In genomic region chr3:177824190-177824786, GRCh38 we compare ENCODE assay signal across 8 cellular contexts.
DNase-seq lines count a peak whose midpoint lies in the region; ATAC-seq and TF ChIP-seq lines count a peak whose summit lies in the region.

No MANE protein-coding gene starts in this region.

- no peaks in the 10 kb centered on the region for H3K9me3 ChIP-seq in AG04450 (ENCODE audit: control insufficient read depth, insufficient read depth, low read length)
- peaks cover 14% of the 10 kb centered on the region; the same call in 1 of the 2 replicates for H3K9me3 ChIP-seq in PC-9 (ENCODE audit: insufficient read depth, low read depth)
- H3K9me3 ChIP-seq in fibroblast of lung (ENCODE audit: control insufficient read depth, insufficient read depth, low read depth, low read length): no peaks in the 10 kb centered on the region

- H3K79me2 ChIP-seq in PC-9 (ENCODE audit: low read depth): no peaks in the 10 kb centered on the region
- H3K79me2 ChIP-seq in fibroblast of lung (ENCODE audit: control insufficient read depth, insufficient read depth, low read length): no peaks in the 10 kb centered on the region

- H3K4me3 ChIP-seq in AG04450 (ENCODE audit: low read depth, low read length): no peak overlapping the region
- H3K4me3 ChIP-seq in PC-9: no peak overlapping the region
- H3K4me3 ChIP-seq in fibroblast of lung (replicated peaks in 1 of 4; ENCODE audit: control extremely low read depth in 1 of 4, insufficient read depth in 1 of 4, low read depth in 3 of 4, low read length in 4 of 4): no peak overlapping the region

- CTCF ChIA-PET in AG04450 (lab: Charles Lee) (interaction anchor here (0.6 to 0.9 kb wide), 4 partner anchors 11 to 561 kb away, joined by 3 to 5 read pairs (median 3); no protein-coding TSS in a partner anchor), PC-9 (lab: Charles Lee) (no interaction called here)

- DNase-seq in AG04450 (ENCODE audit: low read depth, low spot score): no peak
- DNase-seq in PC-9: peak; percentile 76 to 89
- peak; percentile 69 to 85 for DNase-seq in fibroblast of lung (ENCODE audit: low read depth in 2 of 2)
- DNase-seq in occipital lobe (lab: John Stamatoyannopoulos, UW): peak; percentile 17
- no peak for DNase-seq in iPS-NIHi7 (ENCODE audit: extremely low spot score)
- DNase-seq in NCI-H524 (lab: John Stamatoyannopoulos, UW): no peak

- intact Hi-C loops in PC-9 (cut with micrococcal nuclease; ENCODE audit: unreplicated experiment): loop anchor here (2.0 kb wide), 1 partner anchor 221 kb away; no protein-coding TSS in a partner anchor

- H3K4me1 ChIP-seq in PC-9 (replicated peaks; ENCODE audit: insufficient read depth) (peaks cover 53% of the 10 kb centered on the region), fibroblast of lung (ENCODE audit: control insufficient read depth, extremely low read depth, insufficient read depth, low read length) (peaks cover 29% of the 10 kb centered on the region)

- POLR2A ChIA-PET in AG04450 (lab: Yijun Ruan, JAX): interaction anchor here (0.6 to 1.3 kb wide), 3 partner anchors 13 to 181 kb away, joined by 3 read pairs; no protein-coding TSS in a partner anchor
- POLR2A ChIA-PET in PC-9 (lab: Charles Lee; ENCODE audit: unreplicated experiment): interaction anchor here (0.6 kb wide), 1 partner anchor 300 kb away, joined by 7 read pairs; no protein-coding TSS in a partner anchor

- H3K4me2 ChIP-seq in PC-9 (peak overlapping the region; percentile 43), fibroblast of lung (ENCODE audit: extremely low read depth, insufficient read depth, low read length) (peak overlapping the region; percentile 62)

- ATAC-seq in HG03521 (IDR thresholded peaks at IDR 0.05; ENCODE audit: unreplicated experiment) (no peak), HG03139 (IDR thresholded peaks at IDR 0.05; ENCODE audit: unreplicated experiment) (no peak)

- H3K27ac ChIP-seq in AG04450 (ENCODE audit: low read depth, low read length) (peak overlapping the region; percentile 54), PC-9 (peak overlapping the region; percentile 69), fibroblast of lung (ENCODE audit: insufficient read depth, low read length) (peak overlapping the region; percentile 19)

- peak overlapping the region; percentile 39 for H2AFZ ChIP-seq in PC-9
- H2AFZ ChIP-seq in fibroblast of lung (ENCODE audit: low read length): no peak overlapping the region

- H3K36me3 ChIP-seq in PC-9 (ENCODE audit: low read depth): 0 out of 2 replicates have a peak, but pooled peaks cover 6% of the 10 kb centered on the region
- H3K36me3 ChIP-seq in fibroblast of lung (ENCODE audit: control insufficient read depth, insufficient read depth, low read length): no peaks in the 10 kb centered on the region

- no TSS peak for BruUV-seq in PC-9 (replicated peaks; lab: Mats Ljungman, UMichigan)

- H4K20me1 ChIP-seq in PC-9 (ENCODE audit: insufficient read depth) (no peaks in the 10 kb centered on the region), fibroblast of lung (ENCODE audit: control insufficient read depth, extremely low read depth, insufficient read depth, low read length) (no peaks in the 10 kb centered on the region)

- no peaks in the 10 kb centered on the region for H3K9me2 ChIP-seq in PC-9 (ENCODE audit: insufficient read depth)

- peaks cover 32% of the 10 kb centered on the region for H3F3A ChIP-seq in PC-9 (ENCODE audit: insufficient read depth, low read depth)

- no peaks in the 10 kb centered on the region for H3K27me3 ChIP-seq in AG04450 (ENCODE audit: control insufficient read depth, insufficient read depth, low read length)
- H3K27me3 ChIP-seq in PC-9 (ENCODE audit: insufficient read depth, low read depth): no peaks in the 10 kb centered on the region
- H3K27me3 ChIP-seq in fibroblast of lung (ENCODE audit: control insufficient read depth, insufficient read depth, low read length): no peaks in the 10 kb centered on the region

- H3K9ac ChIP-seq in fibroblast of lung (ENCODE audit: insufficient read depth, low read length): no peak overlapping the region

- TF ChIP-seq CTCF in AG04450 (IDR thresholded peaks at IDR 0.05; ENCODE audit: low read depth, low read length): no peak
- TF ChIP-seq CTCF in PC-9 (conservative IDR thresholded peaks at IDR 0.05): no peak
- no peak for TF ChIP-seq CTCF in fibroblast of lung (conservative IDR thresholded peaks at IDR 0.05 in 1 of 2, IDR thresholded peaks at IDR 0.05 in 1 of 2; ENCODE audit: low read depth in 1 of 2, low read length in 2 of 2)

Comparison
In these comparisons a context has a peak if more than half of its experiments do, and no peak if none do; other contexts are left out.
1. DNase-seq: peak in PC-9 (2 of 2), fibroblast of lung (2 of 2) and occipital lobe (single experiment); none in AG04450 (single experiment), iPS-NIHi7 (single experiment) and NCI-H524 (0 of 2).
2. H3K27ac ChIP-seq: peak in every context shown above with its lines; median percentile 69 in PC-9; 54 in AG04450; 19 in fibroblast of lung.